ENCODE assay signal across 17 cellular contexts in genomic region chr18:28136071-28136470, GRCh38. TPM values are rescaled to one million over a fixed set of nuclear protein-coding genes. Genes with fewer than 3 reads are reported as not detected.
"Had no signal": no experiment of that assay in that cellular context is flagged by ENCODE, and none has a peak within 500 bp of the region (broad histone marks: within the 10 kb centered on the region; RNA-seq: fewer than 3 reads in every experiment).

No MANE protein-coding gene starts in this region.

- H3K4me1 ChIP-seq: psoas muscle, suprapubic skin, vagina had no signal

- H3K36me3 ChIP-seq: suprapubic skin, vagina had no signal

- H3K9me3 ChIP-seq: psoas muscle, suprapubic skin, vagina had no signal

- ATAC-seq: naive thymus-derived CD8-positive, alpha-beta T cell; psoas muscle; right cardiac atrium; stimulated activated naive CD8-positive, alpha-beta T cell treated with anti-CD3 and anti-CD28 coated beads, Interleukin-15, amount 100 ng/mL, for 72 hours had no signal

- H3K27me3 ChIP-seq: dorsolateral prefrontal cortex, suprapubic skin, vagina had no signal

- H3K4me3 ChIP-seq: dorsolateral prefrontal cortex, psoas muscle, skin epidermis, suprapubic skin, vagina had no signal

- H3K27ac ChIP-seq: dorsolateral prefrontal cortex, psoas muscle, skin epidermis, suprapubic skin, vagina, VCaP had no signal

- DNase-seq: activated CD4-positive, CD25-positive, alpha-beta regulatory T cell treated with anti-CD3 and anti-CD28 coated beads, Interleukin-2, amount 50 U/mL, for 72 hours; activated gamma-delta T cell; dorsolateral prefrontal cortex; foreskin melanocyte; kidney glomerular epithelial cell; mesenchymal stem cell; naive thymus-derived CD8-positive, alpha-beta T cell; psoas muscle; right cardiac atrium; stimulated activated CD4-positive, alpha-beta T cell treated with anti-CD3 and anti-CD28 coated beads, Interleukin-4, amount 100 ng/mL, for 1 hour; stimulated activated naive CD8-positive, alpha-beta T cell treated with anti-CD3 and anti-CD28 coated beads, Interleukin-15, amount 100 ng/mL, for 72 hours; T-helper 2 cell; trophoblast cell had no signal

RNA-seq across cellular contexts. Expression of gene CDH2, which starts 40.9 kb away (rescaled TPM):
- total RNA-seq: naive thymus-derived CD8-positive, alpha-beta T cell had no signal
- polyA plus RNA-seq: naive thymus-derived CD8-positive, alpha-beta T cell had no signal
